ENCODE assay signal across 24 cellular contexts in the genomic region with DNA sequence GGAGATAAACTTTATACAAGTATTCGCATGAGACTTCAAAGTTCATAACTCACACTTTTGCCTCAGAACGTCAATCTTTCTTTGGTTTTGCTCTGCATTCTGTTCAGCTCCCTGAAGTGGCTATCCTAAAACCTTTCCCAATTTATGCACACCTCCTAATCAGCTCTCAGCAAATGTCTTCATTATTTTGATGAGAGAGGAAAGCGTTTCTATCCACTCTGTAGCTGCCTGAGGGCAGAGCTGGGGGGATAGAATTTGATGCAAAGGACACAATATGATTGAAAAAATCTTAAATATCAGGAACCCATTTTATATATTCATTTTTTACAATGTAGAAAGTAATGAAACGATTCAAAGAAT.
DNase-seq lines count a peak whose midpoint lies in the region; ATAC-seq, FAIRE-seq and TF ChIP-seq lines count a peak whose summit lies in the region.
"Had no signal": no experiment of that assay in that cellular context is flagged by ENCODE, and none has a peak within 500 bp of the region (broad histone marks: within the 10 kb centered on the region; RNA-seq: fewer than 3 reads in every experiment).

No MANE protein-coding gene starts in this region.

- 14% methylated on average over 4 of the region's 4 CpGs for WGBS in HepG2 (ENCODE audit: low lambda C conversion rate)
- 33% methylated on average over 4 of the region's 4 CpGs for WGBS in right lobe of liver (ENCODE audit: insufficient coverage, low coverage, low lambda C conversion rate, missing lambda C conversion rate)
- 26% methylated on average over 4 of the region's 4 CpGs for WGBS in smooth muscle cell (ENCODE audit: low lambda C conversion rate)

- H3K9me3 ChIP-seq in HepG2 (ENCODE audit: low read length) (no peaks in the 10 kb centered on the region), right lobe of liver (no peaks in the 10 kb centered on the region), SJCRH30 (replicated peaks) (peaks cover 2% of the 10 kb centered on the region; the same call in 1 of the 2 replicates), smooth muscle cell (replicated peaks; ENCODE audit: low read depth) (no peaks in the 10 kb centered on the region)
- H3K9me3 ChIP-seq: pancreas, upper lobe of left lung had no signal

- ATAC-seq in HepG2, result no peak
- ATAC-seq in right lobe of liver, result no peak
- ATAC-seq: activated CD4-positive, alpha-beta T cell treated with anti-CD3 and anti-CD28 coated beads for 36 hours; activated T-cell treated with anti-CD3 and anti-CD28 coated beads, Interleukin-2, amount 50 U/mL, for 4 hours; natural killer cell treated with Interleukin-12 subunit alpha and Interleukin-12 subunit beta and Interleukin-15 and Interleukin-18, amount 100 ng/mL, for 72 hours; stimulated activated memory B cell treated with anti-CD40 and anti-IgM and Interleukin-4, amounts not matched to agents 10 μg/mL and 1 μg/mL and 100 μg/mL, for 72 hours; T-helper 17 cell had no signal

- H3K27me3 ChIP-seq in HepG2 (ENCODE audit: control insufficient read depth in 1 of 2, insufficient read depth in 2 of 2, low read length in 2 of 2) (peaks cover 3 to 17% of the 10 kb centered on the region in 2 experiments; a peak in 2 of 5 replicates), right lobe of liver (no peaks in the 10 kb centered on the region), SJCRH30 (no peaks in the 10 kb centered on the region), smooth muscle cell (ENCODE audit: low read depth) (no peaks in the 10 kb centered on the region)
- H3K27me3 ChIP-seq: pancreas, upper lobe of left lung had no signal

- TF ChIP-seq EP300 in HepG2 (IDR thresholded peaks at IDR 0.05; ENCODE audit: low read depth in 2 of 2, low read length in 2 of 2) (no peak), HepG2 (CRISPR knock-in tag; IDR thresholded peaks at IDR 0.05; ENCODE audit: borderline replicate concordance) (no peak)

- FAIRE-seq in HepG2 (lab: Jason Lieb, UNC), result no peak
- FAIRE-seq: pancreas had no signal

- H4K20me1 ChIP-seq in HepG2 (ENCODE audit: insufficient read depth, low read length) (no peaks in the 10 kb centered on the region), smooth muscle cell (ENCODE audit: low read depth) (no peaks in the 10 kb centered on the region)

- H3K79me2 ChIP-seq in HepG2 (ENCODE audit: insufficient read depth, low read length), result no peaks in the 10 kb centered on the region
- H3K79me2 ChIP-seq in smooth muscle cell (ENCODE audit: low read depth), result no peaks in the 10 kb centered on the region

- H3K9ac ChIP-seq in HepG2 (ENCODE audit: insufficient read depth, low read depth, low read length) (no peak overlapping the region), smooth muscle cell (ENCODE audit: low read depth) (no peak overlapping the region)

- H3K4me2 ChIP-seq in HepG2 (ENCODE audit: low read depth, low read length) (peak overlapping the region; percentile 81), smooth muscle cell (peak overlapping the region; percentile 74)

- H3F3A ChIP-seq in smooth muscle cell (ENCODE audit: low read depth), result no peaks in the 10 kb centered on the region

- POLR2A ChIA-PET in HepG2 (lab: Yijun Ruan, JAX), result interaction anchor here (1.4 kb wide), 1 partner anchor 383 kb away, joined by 7 read pairs; the partner anchor contains the start of gene CCN2

- H2AFZ ChIP-seq in HepG2 (ENCODE audit: low read length) (no peak overlapping the region), smooth muscle cell (ENCODE audit: low read depth) (no peak overlapping the region)

- H3K36me3 ChIP-seq in HepG2 (replicated peaks in 1 of 2; ENCODE audit: control insufficient read depth in 1 of 2, insufficient read depth in 2 of 2, low read length in 2 of 2) (no peaks in the 10 kb centered on the region), right lobe of liver (no peaks in the 10 kb centered on the region), SJCRH30 (no peaks in the 10 kb centered on the region), smooth muscle cell (ENCODE audit: low read depth) (no peaks in the 10 kb centered on the region)
- H3K36me3 ChIP-seq: pancreas, upper lobe of left lung had no signal

- CTCF ChIA-PET in HepG2 (lab: Yijun Ruan, JAX; ENCODE audit: low intra/inter-chr PET ratio, low total read pairs), result no interaction called here

- H3K4me1 ChIP-seq in HepG2 (ENCODE audit: insufficient read depth, low read length), result peaks cover 27% of the 10 kb centered on the region
- peaks cover 0 to 6% (median 0%) of the 10 kb centered on the region in 4 donors for H3K4me1 ChIP-seq in right lobe of liver
- H3K4me1 ChIP-seq in SJCRH30, result peaks cover 11% of the 10 kb centered on the region; the same call in 1 of the 2 replicates
- peaks cover 6% of the 10 kb centered on the region for H3K4me1 ChIP-seq in smooth muscle cell (ENCODE audit: low read depth)
- H3K4me1 ChIP-seq: upper lobe of left lung had no signal

- intact Hi-C loops in HepG2 (cut with micrococcal nuclease; ENCODE audit: unreplicated experiment), result no loop called here
- intact Hi-C loops in right lobe of liver (cut with DNase I), result no loop called here

- TF ChIP-seq CTCF in HepG2 (CRISPR knock-in tag; IDR thresholded peaks at IDR 0.05) (no peak), right lobe of liver (IDR thresholded peaks at IDR 0.05) (no peak), smooth muscle cell (IDR thresholded peaks at IDR 0.05; ENCODE audit: borderline replicate concordance, insufficient read depth, poor library complexity, severe bottlenecking) (no peak)

- TF ChIP-seq POLR2A in HepG2 (IDR thresholded peaks at IDR 0.05; ENCODE audit: insufficient read depth in 1 of 2, low read depth in 2 of 2, low read length in 2 of 2) (no peak), right lobe of liver (IDR thresholded peaks at IDR 0.05) (no peak)

- H3K27ac ChIP-seq in HepG2 (ENCODE audit: extremely low read length, insufficient read depth, low read length) (no peak overlapping the region), right lobe of liver (no peak overlapping the region), SJCRH30 (peak overlapping the region; percentile 77), smooth muscle cell (ENCODE audit: low read depth) (peak overlapping the region; percentile 45)
- H3K27ac ChIP-seq: C4-2B, SK-N-MC, upper lobe of left lung had no signal

- H3K4me3 ChIP-seq in HepG2 (replicated peaks in 1 of 3; ENCODE audit: insufficient read depth in 1 of 3, low read depth in 2 of 3, low read length in 3 of 3) (peak overlapping the region in 1 of 3 experiments; percentile 45; a peak in 1 of 6 replicates), right lobe of liver (no peak overlapping the region), SJCRH30 (peak overlapping the region; percentile 27), smooth muscle cell (no peak overlapping the region)
- H3K4me3 ChIP-seq: SK-N-MC, upper lobe of left lung had no signal

- no peak for TF ChIP-seq RAD21 in HepG2 (CRISPR knock-in tag; IDR thresholded peaks at IDR 0.05)

- in situ Hi-C loops in HepG2 (cut with HindIII; ENCODE audit: extremely low pct_ligation_motif_present, low pct_unique_long_range_greater_than_20kb), result no loop called here

- no peak for DNase-seq in HepG2 (ENCODE audit: low spot score)
- no peak for DNase-seq in right lobe of liver
- DNase-seq in SJCRH30, result no peak
- peak; percentile 18 for DNase-seq in fibroblast of peridontal ligament (ENCODE audit: extremely low read depth)
- DNase-seq in smooth muscle cell (lab: John Stamatoyannopoulos, UW; ENCODE audit: unreplicated experiment), result no peak
- no peak for DNase-seq in kidney tubule cell (ENCODE audit: low spot score)
- no peak for DNase-seq in activated CD8-positive, alpha-beta memory T cell treated with anti-CD3 and anti-CD28 coated beads for 24 hours
- DNase-seq in NCI-H2107 treated with DMSO at 0.1 percent for 48 hours (lab: John Stamatoyannopoulos, UW; ENCODE audit: unreplicated experiment), result no peak
- DNase-seq: activated CD4-positive, alpha-beta T cell treated with anti-CD3 and anti-CD28 coated beads for 36 hours; activated gamma-delta T cell treated with Interleukin-2 at 50 U/mL for 16 hours; activated T-cell treated with anti-CD3 and anti-CD28 coated beads, Interleukin-2, amount 50 U/mL, for 4 hours; glutamatergic neuron; NCI-H1105; NCI-H2029; NCI-H748 treated with DMSO at 0.1 percent for 48 hours; stimulated activated CD4-positive, alpha-beta T cell treated with anti-CD3 and anti-CD28 coated beads, Interleukin-4, amount 100 ng/mL, for 4 hours; substantia nigra; T-helper 17 cell; upper lobe of left lung had no signal

- BruUV-seq in HepG2 (replicated peaks; lab: Mats Ljungman, UMichigan), result no TSS peak

TF ChIP-seq in HepG2, 621 proteins besides CTCF, POLR2A, EP300 and RAD21 (continues in another document):
- TF ChIP-seq ZFP82 (CRISPR knock-in tag; IDR thresholded peaks at IDR 0.05; ENCODE audit: borderline replicate concordance) (no peak), NAIF1 (CRISPR knock-in tag; IDR thresholded peaks at IDR 0.05; ENCODE audit: borderline replicate concordance) (no peak), NFKBIZ (CRISPR knock-in tag; IDR thresholded peaks at IDR 0.05) (no peak), RCOR2 (CRISPR knock-in tag; IDR thresholded peaks at IDR 0.05) (no peak), SRSF4 (IDR thresholded peaks at IDR 0.05; ENCODE audit: low read depth, low read length, poor library complexity, severe bottlenecking) (no peak), ESRRA (CRISPR knock-in tag; IDR thresholded peaks at IDR 0.05; ENCODE audit: low read depth) (no peak), RELA (CRISPR knock-in tag; IDR thresholded peaks at IDR 0.05) (no peak), ZNF75D (CRISPR knock-in tag; IDR thresholded peaks at IDR 0.05; ENCODE audit: borderline replicate concordance) (no peak), MIXL1 (CRISPR knock-in tag; IDR thresholded peaks at IDR 0.05) (0 out of 2 replicates have a peak, but pooled peaks have one; percentile 3), ZNF234 (CRISPR knock-in tag; conservative IDR thresholded peaks at IDR 0.05) (no peak), ZNF83 (CRISPR knock-in tag; IDR thresholded peaks at IDR 0.05; ENCODE audit: borderline replicate concordance) (no peak), POLR2G (IDR thresholded peaks at IDR 0.05; ENCODE audit: low read depth, low read length) (no peak), ZSCAN31 (CRISPR knock-in tag; IDR thresholded peaks at IDR 0.05; ENCODE audit: low read depth) (no peak), POGK (CRISPR knock-in tag; conservative IDR thresholded peaks at IDR 0.05) (no peak)

Comparison
In these comparisons a context has a peak if more than half of its experiments do, and no peak if none do; other contexts are left out.
1. H3K27ac ChIP-seq: peak in SJCRH30 (single experiment) and smooth muscle cell (single experiment); none in HepG2 (single experiment) and right lobe of liver (0 of 3).